24 cellular contexts compared by ENCODE assay signal in the genomic region with DNA sequence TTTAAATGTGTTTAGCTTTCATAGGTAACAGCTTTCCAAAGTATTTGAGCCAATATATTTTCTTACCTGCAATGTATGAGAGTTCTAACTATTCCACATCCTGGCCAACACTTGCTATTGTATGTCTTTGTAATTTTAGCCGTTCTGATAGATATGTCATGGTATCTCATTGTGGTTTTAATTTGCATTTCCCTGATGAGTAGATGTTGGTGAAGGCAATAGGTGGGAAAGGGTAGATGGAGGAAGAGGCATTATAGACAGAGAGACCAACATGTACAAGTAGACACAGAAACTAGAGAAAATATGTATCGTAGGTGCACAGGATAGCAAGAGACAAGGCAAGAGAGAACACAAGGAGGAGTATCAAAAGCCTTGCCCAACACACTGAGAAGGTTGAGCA. TPM values are rescaled to one million over a fixed set of nuclear protein-coding genes. Genes with fewer than 3 reads are reported as not detected.
DNase-seq lines count a peak whose midpoint lies in the region; ATAC-seq, FAIRE-seq and TF ChIP-seq lines count a peak whose summit lies in the region.
"Had no signal": no experiment of that assay in that cellular context is flagged by ENCODE, and none has a peak within 500 bp of the region (broad histone marks: within the 10 kb centered on the region; RNA-seq: fewer than 3 reads in every experiment).

No MANE protein-coding gene starts in this region.

- dilution Hi-C loops in IMR-90 (cut with HindIII; ENCODE audit: low sequenced_read_pairs, unreplicated experiment): no loop called here

- no peak overlapping the region for H3K23ac ChIP-seq in IMR-90 (ENCODE audit: low read depth, low read length)

- H3K27me3 ChIP-seq in IMR-90 (ENCODE audit: control insufficient read depth, insufficient read depth, low read length) (no peaks in the 10 kb centered on the region), SJSA1 (replicated peaks) (no peaks in the 10 kb centered on the region), astrocyte (ENCODE audit: insufficient read depth, low read length) (no peaks in the 10 kb centered on the region), hepatocyte (no peaks in the 10 kb centered on the region)

- H3K79me2 ChIP-seq in astrocyte (ENCODE audit: insufficient read depth, low read length): no peaks in the 10 kb centered on the region
- no peaks in the 10 kb centered on the region for H3K79me2 ChIP-seq in hepatocyte

- peaks cover 18% of the 10 kb centered on the region for H3K4me1 Mint-ChIP-seq in activated naive CD8-positive, alpha-beta T cell treated with anti-CD3 and anti-CD28 coated beads, Interleukin-2, amount 50 U/mL, for 24 hours
- H3K4me1 Mint-ChIP-seq in activated naive CD8-positive, alpha-beta T cell treated with anti-CD3 and anti-CD28 coated beads for 36 hours: peaks cover 5% of the 10 kb centered on the region
- H3K4me1 Mint-ChIP-seq in astrocyte (ENCODE audit: low read depth, unreplicated experiment): peaks cover 13% of the 10 kb centered on the region
- H3K4me1 Mint-ChIP-seq in activated CD4-positive, alpha-beta memory T cell treated with anti-CD3 and anti-CD28 coated beads for 36 hours (ENCODE audit: low read depth): peaks cover 10% of the 10 kb centered on the region

- no peaks in the 10 kb centered on the region for H3K27me3 Mint-ChIP-seq in activated naive CD8-positive, alpha-beta T cell treated with anti-CD3 and anti-CD28 coated beads, Interleukin-2, amount 50 U/mL, for 24 hours
- H3K27me3 Mint-ChIP-seq in activated naive CD8-positive, alpha-beta T cell treated with anti-CD3 and anti-CD28 coated beads for 36 hours: no peaks in the 10 kb centered on the region
- H3K27me3 Mint-ChIP-seq in astrocyte (ENCODE audit: low read depth, unreplicated experiment): no peaks in the 10 kb centered on the region
- H3K27me3 Mint-ChIP-seq in activated CD4-positive, alpha-beta memory T cell treated with anti-CD3 and anti-CD28 coated beads for 36 hours: no peaks in the 10 kb centered on the region
- H3K27me3 Mint-ChIP-seq: B cell; CD4-positive, alpha-beta T cell had no signal

- H3K9ac ChIP-seq in IMR-90 (ENCODE audit: low read depth, low read length) (no peak overlapping the region), astrocyte (ENCODE audit: low read length) (no peak overlapping the region)
- H3K9ac ChIP-seq: BLaER1 treated with 17β-estradiol and CSF1 and Interleukin-3, amounts not matched to agents 10 nM and 100 nM had no signal

- CTCF ChIA-PET in IMR-90 (lab: Yijun Ruan, JAX): interaction anchor here (0.6 kb wide), 2 partner anchors 10 to 15 kb away, joined by 3 to 5 read pairs; no protein-coding TSS in a partner anchor
- CTCF ChIA-PET in activated CD4-positive, alpha-beta memory T cell treated with anti-CD3 and anti-CD28 coated beads for 36 hours (lab: Charles Lee): interaction anchor here (6.5 kb wide), 1 partner anchor 55 kb away, joined by 39 read pairs; the partner anchor contains the start of gene CCDC71L

- H2BK20ac ChIP-seq in IMR-90 (ENCODE audit: low read depth, low read length): peak overlapping the region; percentile 98; the same call in 1 of the 2 replicates

- H3K27ac ChIP-seq in IMR-90 (ENCODE audit: insufficient read depth, low read length): no peak overlapping the region
- peak overlapping the region; percentile 63; the same call in 1 of the 2 replicates for H3K27ac ChIP-seq in SJSA1
- H3K27ac ChIP-seq in astrocyte (ENCODE audit: low read depth, low read length): no peak overlapping the region
- H3K27ac ChIP-seq in hepatocyte: no peak overlapping the region
- H3K27ac ChIP-seq: 22Rv1, A549, C4-2B had no signal

- H3K36me3 ChIP-seq in IMR-90 (ENCODE audit: control insufficient read depth, insufficient read depth, low read length): no peaks in the 10 kb centered on the region
- H3K36me3 ChIP-seq in SJSA1: peaks cover 12% of the 10 kb centered on the region
- no peaks in the 10 kb centered on the region for H3K36me3 ChIP-seq in astrocyte (ENCODE audit: insufficient read depth, low read length)
- no peaks in the 10 kb centered on the region for H3K36me3 ChIP-seq in hepatocyte (replicated peaks; ENCODE audit: insufficient read depth, low read depth)
- H3K36me3 ChIP-seq: BLaER1 treated with 17β-estradiol and CSF1 and Interleukin-3, amounts not matched to agents 10 nM and 100 nM had no signal

- FAIRE-seq in astrocyte (lab: Jason Lieb, UNC): peak; percentile 34
- FAIRE-seq: A549, D721Med, G401.6, GM12891, GM19239 had no signal

- no peak overlapping the region for H2AK9ac ChIP-seq in IMR-90 (replicated peaks; ENCODE audit: low read depth, low read length, poor library complexity)

- WGBS in IMR-90 (ENCODE audit: extremely low coverage in 2 of 2, insufficient read length in 1 of 2), 2 experiments: no CpG with 5 or more reads among the region's 2 CpGs
- WGBS in hepatocyte (ENCODE audit: low lambda C conversion rate, missing lambda C conversion rate): 98% methylated on average over 2 of the region's 2 CpGs

- POLR2A ChIA-PET in IMR-90 (lab: Charles Lee; ENCODE audit: unreplicated experiment): no interaction called here
- POLR2A ChIA-PET in activated CD4-positive, alpha-beta memory T cell treated with anti-CD3 and anti-CD28 coated beads for 36 hours (lab: Charles Lee): interaction anchor here (0.6 kb wide), 1 partner anchor 1515 kb away, joined by 3 read pairs; no protein-coding TSS in a partner anchor

- H3K4me1 ChIP-seq in IMR-90 (ENCODE audit: control insufficient read depth, insufficient read depth, low read length) (peaks cover 10% of the 10 kb centered on the region), SJSA1 (replicated peaks) (peaks cover 55% of the 10 kb centered on the region), astrocyte (ENCODE audit: insufficient read depth, low read length) (peaks cover 21% of the 10 kb centered on the region), hepatocyte (ENCODE audit: insufficient read depth) (peaks cover 8% of the 10 kb centered on the region)

- H4K91ac ChIP-seq in IMR-90 (ENCODE audit: insufficient read depth, low read depth, low read length): peak overlapping the region; percentile 85

- H2BK5ac ChIP-seq in IMR-90 (ENCODE audit: low read depth, low read length, poor library complexity, severe bottlenecking): peak overlapping the region; percentile 99

- H2BK15ac ChIP-seq in IMR-90 (ENCODE audit: low read depth, low read length): peak overlapping the region; percentile 99; the same call in 2 of the 3 replicates

- peaks cover 3% of the 10 kb centered on the region for H3K36me3 Mint-ChIP-seq in activated naive CD8-positive, alpha-beta T cell treated with anti-CD3 and anti-CD28 coated beads, Interleukin-2, amount 50 U/mL, for 24 hours (ENCODE audit: low read depth)
- peaks cover 21% of the 10 kb centered on the region for H3K36me3 Mint-ChIP-seq in activated naive CD8-positive, alpha-beta T cell treated with anti-CD3 and anti-CD28 coated beads for 36 hours
- peaks cover 4% of the 10 kb centered on the region for H3K36me3 Mint-ChIP-seq in astrocyte (ENCODE audit: low read depth, unreplicated experiment)
- peaks cover 7% of the 10 kb centered on the region for H3K36me3 Mint-ChIP-seq in activated CD4-positive, alpha-beta memory T cell treated with anti-CD3 and anti-CD28 coated beads for 36 hours
- H3K36me3 Mint-ChIP-seq: CD8-positive, alpha-beta T cell had no signal

- H2BK120ac ChIP-seq in IMR-90 (ENCODE audit: low read depth, low read length): peak overlapping the region; percentile 99; the same call in 1 of the 2 replicates

- peak; percentile 52 for ATAC-seq in activated naive CD8-positive, alpha-beta T cell treated with anti-CD3 and anti-CD28 coated beads, Interleukin-2, amount 50 U/mL, for 24 hours
- ATAC-seq in IMR-90 (ENCODE audit: low read depth): no peak
- ATAC-seq: A549; CD8-positive, alpha-beta T cell had no signal

- no peak overlapping the region for H3K4me3 Mint-ChIP-seq in activated naive CD8-positive, alpha-beta T cell treated with anti-CD3 and anti-CD28 coated beads, Interleukin-2, amount 50 U/mL, for 24 hours
- H3K4me3 Mint-ChIP-seq in activated naive CD8-positive, alpha-beta T cell treated with anti-CD3 and anti-CD28 coated beads for 36 hours: no peak overlapping the region
- H3K4me3 Mint-ChIP-seq in astrocyte (ENCODE audit: unreplicated experiment): no peak overlapping the region
- H3K4me3 Mint-ChIP-seq in activated CD4-positive, alpha-beta memory T cell treated with anti-CD3 and anti-CD28 coated beads for 36 hours: no peak overlapping the region
- H3K4me3 Mint-ChIP-seq: B cell; CD4-positive, alpha-beta T cell; CD8-positive, alpha-beta T cell had no signal

- H3K27ac Mint-ChIP-seq in activated naive CD8-positive, alpha-beta T cell treated with anti-CD3 and anti-CD28 coated beads, Interleukin-2, amount 50 U/mL, for 24 hours: no peak overlapping the region
- H3K27ac Mint-ChIP-seq in activated naive CD8-positive, alpha-beta T cell treated with anti-CD3 and anti-CD28 coated beads for 36 hours: no peak overlapping the region
- no peak overlapping the region for H3K27ac Mint-ChIP-seq in astrocyte (ENCODE audit: unreplicated experiment)
- no peak overlapping the region for H3K27ac Mint-ChIP-seq in activated CD4-positive, alpha-beta memory T cell treated with anti-CD3 and anti-CD28 coated beads for 36 hours
- H3K27ac Mint-ChIP-seq: B cell; CD4-positive, alpha-beta T cell; CD8-positive, alpha-beta T cell had no signal

- H4K20me1 ChIP-seq in IMR-90 (ENCODE audit: insufficient read depth, low read length): no peaks in the 10 kb centered on the region
- no peaks in the 10 kb centered on the region for H4K20me1 ChIP-seq in astrocyte (ENCODE audit: insufficient read depth, low read length)
- no peaks in the 10 kb centered on the region for H4K20me1 ChIP-seq in hepatocyte (ENCODE audit: insufficient read depth, poor library complexity, severe bottlenecking)
- H4K20me1 ChIP-seq: BLaER1 treated with 17β-estradiol and CSF1 and Interleukin-3, amounts not matched to agents 10 nM and 100 nM had no signal

- H3K9me3 Mint-ChIP-seq in activated naive CD8-positive, alpha-beta T cell treated with anti-CD3 and anti-CD28 coated beads, Interleukin-2, amount 50 U/mL, for 24 hours: peaks cover 22% of the 10 kb centered on the region
- peaks cover 16% of the 10 kb centered on the region for H3K9me3 Mint-ChIP-seq in activated naive CD8-positive, alpha-beta T cell treated with anti-CD3 and anti-CD28 coated beads for 36 hours
- peaks cover 15% of the 10 kb centered on the region for H3K9me3 Mint-ChIP-seq in astrocyte (ENCODE audit: unreplicated experiment)
- peaks cover 9% of the 10 kb centered on the region for H3K9me3 Mint-ChIP-seq in activated CD4-positive, alpha-beta memory T cell treated with anti-CD3 and anti-CD28 coated beads for 36 hours
- H3K9me3 Mint-ChIP-seq: CD4-positive, alpha-beta T cell; CD8-positive, alpha-beta T cell had no signal

- H3K4ac ChIP-seq in IMR-90 (ENCODE audit: low read depth, low read length): peak overlapping the region; percentile 95; the same call in 1 of the 2 replicates

- no peaks in the 10 kb centered on the region for H3K9me3 ChIP-seq in IMR-90 (ENCODE audit: control insufficient read depth, insufficient read depth, low read length)
- peaks cover 4% of the 10 kb centered on the region; the same call in 1 of the 2 replicates for H3K9me3 ChIP-seq in SJSA1 (replicated peaks)
- no peaks in the 10 kb centered on the region for H3K9me3 ChIP-seq in astrocyte (ENCODE audit: insufficient read depth, low read depth, low read length)
- no peaks in the 10 kb centered on the region for H3K9me3 ChIP-seq in hepatocyte (ENCODE audit: low read depth)
- H3K9me3 ChIP-seq: A549, Caco-2 had no signal

- H4K5ac ChIP-seq in IMR-90 (ENCODE audit: low read depth, low read length): peak overlapping the region; percentile 43; the same call in 1 of the 2 replicates

- TF ChIP-seq CTCF in IMR-90 (conservative IDR thresholded peaks at IDR 0.05; ENCODE audit: low read depth, low read length) (no peak), astrocyte (IDR thresholded peaks at IDR 0.05; ENCODE audit: insufficient read depth, low read depth, low read length) (no peak), hepatocyte (IDR thresholded peaks at IDR 0.05; ENCODE audit: poor library complexity) (no peak)

- no TSS peak for BruUV-seq in IMR-90 (replicated peaks; lab: Mats Ljungman, UMichigan)

- peak overlapping the region; percentile 54; the same call in 1 of the 2 replicates for H2AK5ac ChIP-seq in IMR-90 (ENCODE audit: low read depth, low read length)

- H3K4me3 ChIP-seq in IMR-90 (ENCODE audit: insufficient read depth, low read depth, low read length): no peak overlapping the region
- no peak overlapping the region for H3K4me3 ChIP-seq in SJSA1
- H3K4me3 ChIP-seq in astrocyte (ENCODE audit: insufficient read depth, low read depth, low read length): no peak overlapping the region
- H3K4me3 ChIP-seq in hepatocyte: no peak overlapping the region
- H3K4me3 ChIP-seq: A549; BLaER1 treated with 17β-estradiol and CSF1 and Interleukin-3, amounts not matched to agents 10 nM and 100 nM had no signal

- H3K4me2 ChIP-seq in IMR-90 (ENCODE audit: low read depth, low read length): no peak overlapping the region
- no peak overlapping the region for H3K4me2 ChIP-seq in astrocyte (ENCODE audit: low read length)
- no peak overlapping the region for H3K4me2 ChIP-seq in hepatocyte
- H3K4me2 ChIP-seq: A549 had no signal

- TF ChIP-seq RAD21 in IMR-90 (IDR thresholded peaks at IDR 0.05; ENCODE audit: low read length): no peak

- H3K9me1 ChIP-seq in IMR-90 (ENCODE audit: insufficient read depth, low read length): peaks cover 2% of the 10 kb centered on the region; the same call in 1 of the 2 replicates

- H3K79me1 ChIP-seq in IMR-90 (ENCODE audit: low read depth in 1 of 2, low read length in 2 of 2): peaks cover 13 to 27% of the 10 kb centered on the region in 2 experiments; a peak in 3 of 4 replicates

- in situ Hi-C loops in IMR-90 (cut with MboI; ENCODE audit: low sequenced_read_pairs): no loop called here

- H3K9me2 ChIP-seq in hepatocyte (replicated peaks; ENCODE audit: insufficient read depth): no peaks in the 10 kb centered on the region

- H4K8ac ChIP-seq in IMR-90 (ENCODE audit: low read depth in 2 of 2, low read length in 2 of 2): peak overlapping the region; percentile 15 to 87

- TF ChIP-seq POLR2A in IMR-90 (IDR thresholded peaks at IDR 0.05; ENCODE audit: low read depth, low read length): no peak

- H3K14ac ChIP-seq in IMR-90 (replicated peaks; ENCODE audit: low read depth, low read length): peak overlapping the region; percentile 68; the same call in 1 of the 2 replicates

- intact Hi-C loops in IMR-90 (cut with micrococcal nuclease): no loop called here
- intact Hi-C loops in activated CD4-positive, alpha-beta memory T cell treated with anti-CD3 and anti-CD28 coated beads for 36 hours (cut with micrococcal nuclease): no loop called here

- no peak overlapping the region for H3K56ac ChIP-seq in IMR-90 (ENCODE audit: extremely low read depth, insufficient read depth, low read length)

- no peak for DNase-seq in activated naive CD8-positive, alpha-beta T cell treated with anti-CD3 and anti-CD28 coated beads, Interleukin-2, amount 50 U/mL, for 24 hours
- DNase-seq in activated naive CD8-positive, alpha-beta T cell treated with anti-CD3 and anti-CD28 coated beads for 36 hours: no peak
- DNase-seq in IMR-90: no peak
- DNase-seq in SJSA1 (ENCODE audit: low read depth in 1 of 2, low spot score in 2 of 2): no peak
- DNase-seq in astrocyte (ENCODE audit: low read depth): no peak
- no peak for DNase-seq in T-helper 9 cell
- no peak for DNase-seq in hepatocyte (ENCODE audit: low spot score)
- no peak for DNase-seq in activated CD4-positive, alpha-beta memory T cell treated with anti-CD3 and anti-CD28 coated beads for 36 hours
- DNase-seq: AML-193; Caco-2; Calu3; CD4-positive, alpha-beta T cell; CD8-positive, alpha-beta T cell; DMS79 treated with DMSO at 0.1 percent for 48 hours; GF-D8 had no signal

- H3K18ac ChIP-seq in IMR-90 (ENCODE audit: low read depth, low read length): peak overlapping the region; percentile 86; the same call in 1 of the 2 replicates

- H2AFZ ChIP-seq in IMR-90 (replicated peaks; ENCODE audit: low read length, poor library complexity) (no peak overlapping the region), astrocyte (ENCODE audit: low read depth, low read length) (no peak overlapping the region), hepatocyte (no peak overlapping the region)

RNA-seq across cellular contexts. Expression of gene CCDC71L, which starts 54.8 kb away (rescaled TPM):
- 10 to 100 TPM; 16.4 to 17.8 TPM for total RNA-seq in activated naive CD8-positive, alpha-beta T cell treated with anti-CD3 and anti-CD28 coated beads for 36 hours
- total RNA-seq in IMR-90 (2012; rRNA removed) (19.2 and 20.6 TPM in 2 replicates), astrocyte (26.8 TPM in 2 replicates), hepatocyte (17.1 and 24.3 TPM in 2 replicates)
- polyA plus RNA-seq in IMR-90 (2012; rRNA removed) (19.7 and 23.8 TPM in 2 replicates), hepatocyte (14.8 and 17.0 TPM in 2 replicates)
- polyA plus RNA-seq in IMR-90 (2012; cell fraction: cytosol; rRNA removed): 21.1 and 39.8 TPM in 2 replicates
- polyA plus RNA-seq in IMR-90 (2012; cell fraction: nucleus; rRNA removed; ENCODE audit: low replicate concordance): 8.1 and 11.2 TPM in 2 replicates
- total RNA-seq in SJSA1 (2014; rRNA removed; shearing (Covaris generic)): 37.1 and 38.7 TPM in 2 replicates
- 10 to 100 TPM; 34.5 to 35.0 TPM for total RNA-seq in activated CD4-positive, alpha-beta memory T cell treated with anti-CD3 and anti-CD28 coated beads for 36 hours
